Comparison of ENCODE assay signal across 9 cellular contexts in genomic region chr16:57534881-57535658, GRCh38. TPM values are rescaled to one million over a fixed set of nuclear protein-coding genes. Genes with fewer than 3 reads are reported as not detected.
DNase-seq lines count a peak whose midpoint lies in the region; ATAC-seq and TF ChIP-seq lines count a peak whose summit lies in the region.
"Had no signal": no experiment of that assay in that cellular context is flagged by ENCODE, and none has a peak within 500 bp of the region (broad histone marks: within the 10 kb centered on the region; RNA-seq: fewer than 3 reads in every experiment).

No MANE protein-coding gene starts in this region.

- H3K36me3 Mint-ChIP-seq in mesothelial cell of epicardium: peaks cover 9% of the 10 kb centered on the region

- no peaks in the 10 kb centered on the region for H3K36me3 ChIP-seq in brain microvascular endothelial cell (replicated peaks)
- H3K36me3 ChIP-seq in vagina: no peaks in the 10 kb centered on the region

- peaks cover 65% of the 10 kb centered on the region for H3K4me1 Mint-ChIP-seq in mesothelial cell of epicardium

- no peak for TF ChIP-seq POLR2A in vagina (IDR thresholded peaks at IDR 0.05)

- peaks cover 12% of the 10 kb centered on the region for H3K27me3 Mint-ChIP-seq in mesothelial cell of epicardium (ENCODE audit: low read depth)

- ATAC-seq in left ventricle myocardium superior (no peak), HG02798 (IDR thresholded peaks at IDR 0.05; ENCODE audit: poor library complexity, unreplicated experiment) (no peak)

- no peaks in the 10 kb centered on the region for H3K9me3 Mint-ChIP-seq in mesothelial cell of epicardium

- no peak for TF ChIP-seq CTCF in brain microvascular endothelial cell (IDR thresholded peaks at IDR 0.05; ENCODE audit: low read depth, low read length, missing control alignments)
- no peak for TF ChIP-seq CTCF in mesothelial cell of epicardium (IDR thresholded peaks at IDR 0.05; ENCODE audit: unreplicated experiment)
- TF ChIP-seq CTCF in vagina (IDR thresholded peaks at IDR 0.05): no peak

- H3K27ac Mint-ChIP-seq in mesothelial cell of epicardium: peak overlapping the region; percentile 92

- H3K27me3 ChIP-seq in brain microvascular endothelial cell (replicated peaks) (peaks cover under 1% of the 10 kb centered on the region), vagina (no peaks in the 10 kb centered on the region)

- peaks cover 64% of the 10 kb centered on the region for H3K4me1 ChIP-seq in vagina

- H3K4me3 ChIP-seq in brain microvascular endothelial cell (ENCODE audit: low read depth, low read length) (peak overlapping the region; percentile 72), vagina (peak overlapping the region; percentile 96 to 98)

- H3K4me3 Mint-ChIP-seq in mesothelial cell of epicardium: peak overlapping the region; percentile 82

- intact Hi-C loops in cardiac septum (cut with DNase I) (loop anchor here (5.0 kb wide), 1 partner anchor 73 kb away; the partner anchor contains the start of gene POLR2C), left ventricle myocardium superior (cut with micrococcal nuclease) (no loop called here), vagina (cut with DNase I) (loop anchor here (10.0 kb wide), 1 partner anchor 230 kb away; no protein-coding TSS in a partner anchor)

- in situ Hi-C loops in brain microvascular endothelial cell (cut with HindIII; ENCODE audit: low pct_ligation_motif_present, low sequenced_read_pairs): no loop called here

- H3K27ac ChIP-seq in brain microvascular endothelial cell (no peak overlapping the region), vagina (peak overlapping the region; percentile 97)

- DNase-seq in cardiac septum (ENCODE audit: low spot score): peak; percentile 74
- no peak for DNase-seq in left ventricle myocardium superior
- DNase-seq in brain microvascular endothelial cell: no peak
- peak in 1 of 2 experiments; percentile 37 for DNase-seq in mesothelial cell of epicardium (ENCODE audit: low spot score in 2 of 2, unreplicated experiment in 2 of 2)
- DNase-seq in vagina (ENCODE audit: extremely low spot score in 2 of 2): peak; percentile 89 to 93
- DNase-seq in NCI-H1105 treated with DMSO at 0.1 percent for 48 hours (lab: John Stamatoyannopoulos, UW): no peak
- no peak for DNase-seq in NCI-H774 (lab: John Stamatoyannopoulos, UW)

- H3K9me3 ChIP-seq in vagina: no peaks in the 10 kb centered on the region
- H3K9me3 ChIP-seq: mucosa of descending colon had no signal

RNA-seq across cellular contexts. Expression of gene CCDC102A, which starts 1.3 kb away (rescaled TPM):
- total RNA-seq in cardiac septum (5.5 TPM), left ventricle myocardium superior (13.2 TPM), mesothelial cell of epicardium (30.6 to 31.9 TPM (median 31.3 TPM) in 3 replicates), vagina (22.1 TPM)

RNA-seq across cellular contexts. Expression of gene ADGRG5, which starts 7.4 kb away (rescaled TPM):
- total RNA-seq in cardiac septum: 0.35 TPM
- total RNA-seq in left ventricle myocardium superior: not detected
- 1.1 to 1.3 TPM (median 1.3 TPM) in 3 replicates for total RNA-seq in mesothelial cell of epicardium
- total RNA-seq in vagina: 2.2 TPM

RNA-seq across cellular contexts. Expression of gene DOK4, which starts 48.8 kb away (rescaled TPM):
- total RNA-seq in cardiac septum (11.5 TPM), left ventricle myocardium superior (9.1 TPM), mesothelial cell of epicardium (79.0 to 83.6 TPM (median 83.6 TPM) in 3 replicates), vagina (19.4 TPM)

Comparison
In these comparisons a context has a peak if more than half of its experiments do, and no peak if none do; other contexts are left out.
1. DNase-seq: peak in cardiac septum (single experiment) and vagina (2 of 2); none in left ventricle myocardium superior (single experiment), brain microvascular endothelial cell (single experiment), NCI-H1105 treated with DMSO at 0.1 percent for 48 hours (single experiment) and NCI-H774 (single experiment).